Comparison of ENCODE assay signal across 14 cellular contexts in genomic region chrX:1741828-1742394, GRCh38.
DNase-seq lines count a peak whose midpoint lies in the region; ATAC-seq, FAIRE-seq and TF ChIP-seq lines count a peak whose summit lies in the region.
"Had no signal": no experiment of that assay in that cellular context is flagged by ENCODE, and none has a peak within 500 bp of the region (broad histone marks: within the 10 kb centered on the region; RNA-seq: fewer than 3 reads in every experiment).

No MANE protein-coding gene starts in this region.

- H2AFZ ChIP-seq in GM23338, result peak overlapping the region; percentile 6; the same call in 1 of the 2 replicates

- H3K4me3 Mint-ChIP-seq in GM23338 (no peak overlapping the region), nephron progenitor cell (no peak overlapping the region)
- H3K4me3 Mint-ChIP-seq: CD8-positive, alpha-beta memory T cell had no signal

- H3K36me3 ChIP-seq in GM23338 (ENCODE audit: insufficient read depth), result no peaks in the 10 kb centered on the region
- no peaks in the 10 kb centered on the region for H3K36me3 ChIP-seq in RWPE2 (ENCODE audit: low read depth)
- H3K36me3 ChIP-seq: HAP-1 had no signal

- H3K4me2 ChIP-seq in GM23338, result no peak overlapping the region

- DNase-seq in GM23338 (ENCODE audit: low spot score) (no peak), RWPE2 (ENCODE audit: low spot score) (no peak), nephron progenitor cell (no peak), putamen (ENCODE audit: low spot score) (peak; percentile 28), RCC 7860 (ENCODE audit: low spot score) (no peak)
- DNase-seq: CD8-positive, alpha-beta memory T cell; DND-41; GDM1; GOT3 had no signal

- no peak for TF ChIP-seq CTCF in GM23338 (conservative IDR thresholded peaks at IDR 0.05; ENCODE audit: low read depth in 2 of 2)
- no peak for TF ChIP-seq CTCF in RWPE2 (IDR thresholded peaks at IDR 0.05; ENCODE audit: poor library complexity, severe bottlenecking)
- no peak for TF ChIP-seq CTCF in nephron progenitor cell (IDR thresholded peaks at IDR 0.05)

- H3K4me3 ChIP-seq in GM23338 (no peak overlapping the region), RWPE2 (ENCODE audit: severe bottlenecking) (no peak overlapping the region)
- H3K4me3 ChIP-seq: HAP-1 had no signal

- ATAC-seq in GM23338 (no peak), RWPE2 (ENCODE audit: low read depth) (peak; percentile 31; the same call in 2 of the 3 replicates), HG02678 (IDR thresholded peaks at IDR 0.05; ENCODE audit: unreplicated experiment) (no peak), HG03196 (IDR thresholded peaks at IDR 0.05; ENCODE audit: unreplicated experiment) (no peak)

- no peak for FAIRE-seq in RCC 7860 (lab: Jason Lieb, UNC)
- FAIRE-seq: GM12892 had no signal

- H3K9me3 ChIP-seq in RWPE2 (ENCODE audit: severe bottlenecking), result no peaks in the 10 kb centered on the region
- H3K9me3 ChIP-seq: Caco-2, HAP-1 had no signal

- H3K27me3 ChIP-seq in GM23338 (ENCODE audit: insufficient read depth), result no peaks in the 10 kb centered on the region
- H3K27me3 ChIP-seq in RWPE2 (ENCODE audit: insufficient read depth, poor library complexity, severe bottlenecking), result peaks cover 3% of the 10 kb centered on the region

- no peaks in the 10 kb centered on the region for H3F3A ChIP-seq in GM23338 (replicated peaks; ENCODE audit: low read depth)

- H3K79me2 ChIP-seq in GM23338 (replicated peaks; ENCODE audit: insufficient read depth), result no peaks in the 10 kb centered on the region

- H3K27me3 Mint-ChIP-seq in GM23338 (ENCODE audit: insufficient read depth, low read depth, poor library complexity) (peaks cover 4% of the 10 kb centered on the region), nephron progenitor cell (ENCODE audit: low read depth, poor library complexity) (peaks cover 4% of the 10 kb centered on the region)

- 0 out of 2 replicates have a peak, but pooled peaks cover 16% of the 10 kb centered on the region for H3K9me2 ChIP-seq in GM23338 (ENCODE audit: insufficient read depth)

- no peak overlapping the region for H3K27ac ChIP-seq in GM23338 (ENCODE audit: low read depth)
- no peak overlapping the region for H3K27ac ChIP-seq in RWPE2 (ENCODE audit: poor library complexity, severe bottlenecking)

- H3K27ac Mint-ChIP-seq in GM23338 (no peak overlapping the region), nephron progenitor cell (peak overlapping the region; percentile 26)

- no peaks in the 10 kb centered on the region for H4K20me1 ChIP-seq in GM23338 (replicated peaks; ENCODE audit: insufficient read depth)

- H3K4me1 ChIP-seq in GM23338 (ENCODE audit: insufficient read depth) (peaks cover 12% of the 10 kb centered on the region), RWPE2 (ENCODE audit: insufficient read depth, poor library complexity, severe bottlenecking) (no peaks in the 10 kb centered on the region)
- H3K4me1 ChIP-seq: Caco-2, HAP-1 had no signal

- H3K36me3 Mint-ChIP-seq in GM23338 (ENCODE audit: low read depth) (peaks cover 22% of the 10 kb centered on the region), nephron progenitor cell (ENCODE audit: low read depth) (peaks cover 23% of the 10 kb centered on the region)

- H3K4me1 Mint-ChIP-seq in GM23338 (peaks cover 8% of the 10 kb centered on the region), nephron progenitor cell (peaks cover 27% of the 10 kb centered on the region)

- peaks cover 36% of the 10 kb centered on the region for H3K9me3 Mint-ChIP-seq in GM23338
- peaks cover 58% of the 10 kb centered on the region for H3K9me3 Mint-ChIP-seq in nephron progenitor cell

TF ChIP-seq in GM23338, 12 proteins besides CTCF, POLR2A, EP300 and RAD21 (continues in another document):
- TF ChIP-seq ZNF331 (CRISPR knock-in tag; IDR thresholded peaks at IDR 0.05; ENCODE audit: low read depth) (no peak), REST (IDR thresholded peaks at IDR 0.05; ENCODE audit: unreplicated experiment) (no peak), ETS1 (IDR thresholded peaks at IDR 0.05) (no peak), ZNF114 (CRISPR knock-in tag; IDR thresholded peaks at IDR 0.05) (no peak), EZH2phosphoT487 (IDR thresholded peaks at IDR 0.05; ENCODE audit: unreplicated experiment) (no peak), NANOG (IDR thresholded peaks at IDR 0.05; ENCODE audit: borderline replicate concordance) (no peak), STAT1 (IDR thresholded peaks at IDR 0.05; ENCODE audit: unreplicated experiment) (no peak)
